In genomic region chr18:11405804-11406203, GRCh38 we compare ENCODE assay signal across 35 cellular contexts.
"Had no signal": no experiment of that assay in that cellular context is flagged by ENCODE, and none has a peak within 500 bp of the region (broad histone marks: within the 10 kb centered on the region; RNA-seq: fewer than 3 reads in every experiment).

No MANE protein-coding gene starts in this region.

- H3K36me3 ChIP-seq: MG63 had no signal

- H3K27me3 ChIP-seq: MG63 had no signal

- DNase-seq: Karpas-422, Kasumi-1, MG63, MM.1S, MV-4-11, NCI-H1048, NCI-H1092, NCI-H1092 treated with DMSO at 0.1 percent for 48 hours, NCI-H1105, NCI-H1105 treated with DMSO at 0.1 percent for 48 hours, NCI-H1417, NCI-H1417 treated with DMSO at 0.1 percent for 48 hours, NCI-H1436, NCI-H1436 treated with DMSO at 0.1 percent for 48 hours, NCI-H146, NCI-H1694, NCI-H1694 treated with DMSO at 0.1 percent for 48 hours, NCI-H187, NCI-H187 treated with DMSO at 0.1 percent for 48 hours, NCI-H1930, NCI-H2029, NCI-H2029 treated with DMSO at 0.1 percent for 48 hours, NCI-H2081, NCI-H2081 treated with DMSO at 0.1 percent for 48 hours, NCI-H2107, NCI-H2171, NCI-H2171 treated with DMSO at 0.1 percent for 48 hours, NCI-H2227 treated with DMSO at 0.1 percent for 48 hours, NCI-H226, NCI-H345, NCI-H446, NCI-H446 treated with DMSO at 0.1 percent for 48 hours, NCI-H510A, NCI-H510A treated with DMSO at 0.1 percent for 48 hours, NCI-H524 had no signal

- H3K4me3 ChIP-seq: MG63 had no signal

- H3K9me3 ChIP-seq: MG63 had no signal
